14 cellular contexts compared by ENCODE assay signal in the genomic region with DNA sequence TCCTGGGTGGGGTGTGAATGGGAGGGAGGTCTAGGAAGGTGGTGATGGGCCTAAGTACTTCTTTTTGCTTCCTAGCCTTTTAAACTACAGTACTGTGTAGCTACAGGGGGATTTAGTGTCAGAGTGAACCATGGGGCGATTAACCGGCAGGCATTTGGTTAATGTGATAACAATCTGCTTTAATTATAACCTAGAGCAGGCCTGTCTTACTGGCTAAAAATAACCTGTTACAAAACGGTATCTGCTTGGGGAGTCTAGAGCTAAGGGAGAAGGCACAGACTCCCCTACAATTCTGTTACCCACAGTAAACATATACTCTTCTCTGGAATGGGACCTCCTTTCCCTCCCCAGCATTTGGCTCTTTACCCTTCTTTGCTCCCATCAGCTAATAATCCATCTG.
DNase-seq lines count a peak whose midpoint lies in the region; ATAC-seq and TF ChIP-seq lines count a peak whose summit lies in the region.
"Had no signal": no experiment of that assay in that cellular context is flagged by ENCODE, and none has a peak within 500 bp of the region (broad histone marks: within the 10 kb centered on the region; RNA-seq: fewer than 3 reads in every experiment).

No MANE protein-coding gene starts in this region.

- CTCF ChIA-PET in CD8-positive, alpha-beta T cell (lab: Charles Lee), result interaction anchor here (1.7 to 14.6 kb wide), 3 partner anchors 10 to 120 kb away, joined by 7 to 355 read pairs (median 15); no protein-coding TSS in a partner anchor

- H3K9ac ChIP-seq in rectal smooth muscle tissue (ENCODE audit: low read length), result no peak overlapping the region

- no peaks in the 10 kb centered on the region for H3K4me1 ChIP-seq in CD8-positive, alpha-beta T cell (ENCODE audit: insufficient read depth, low read length)
- peaks cover 13 to 67% (median 15%) of the 10 kb centered on the region in 3 donors for H3K4me1 ChIP-seq in esophagus squamous epithelium
- H3K4me1 ChIP-seq in rectal smooth muscle tissue (ENCODE audit: control insufficient read depth, insufficient read depth, low read length), result peaks cover 38% of the 10 kb centered on the region

- no peak for TF ChIP-seq CTCF in CD8-positive, alpha-beta T cell (IDR thresholded peaks at IDR 0.05)
- no peak for TF ChIP-seq CTCF in esophagus squamous epithelium (IDR thresholded peaks at IDR 0.05)

- H3K27ac ChIP-seq in CD8-positive, alpha-beta T cell (ENCODE audit: low read depth, low read length), result no peak overlapping the region
- H3K27ac ChIP-seq in esophagus squamous epithelium, result peak overlapping the region in 3 of 4 donors; percentile 14 to 74 (median 40)
- peak overlapping the region; percentile 24 for H3K27ac ChIP-seq in rectal smooth muscle tissue (ENCODE audit: low read depth, low read length)

- no peak for ATAC-seq in CD8-positive, alpha-beta T cell
- ATAC-seq in GM18867 (IDR thresholded peaks at IDR 0.05; ENCODE audit: unreplicated experiment) (no peak), HG02973 (IDR thresholded peaks at IDR 0.05; ENCODE audit: unreplicated experiment) (no peak), HG03095 (IDR thresholded peaks at IDR 0.05; ENCODE audit: unreplicated experiment) (no peak)

- intact Hi-C loops in CD8-positive, alpha-beta T cell (cut with DNase I, micrococcal nuclease), result no loop called here
- intact Hi-C loops in esophagus squamous epithelium (cut with DNase I), result no loop called here

- no peaks in the 10 kb centered on the region for H3K9me3 Mint-ChIP-seq in CD8-positive, alpha-beta T cell
- H3K9me3 Mint-ChIP-seq: stimulated activated naive CD8-positive, alpha-beta T cell treated with anti-CD3 and anti-CD28 coated beads, Interleukin-15, Interleukin-2, amounts not matched to agents 100 ng/mL and 50 ng/mL, for 24 hours had no signal

- no peaks in the 10 kb centered on the region for H3K27me3 Mint-ChIP-seq in CD8-positive, alpha-beta T cell (ENCODE audit: low read depth)
- H3K27me3 Mint-ChIP-seq: stimulated activated naive CD8-positive, alpha-beta T cell treated with anti-CD3 and anti-CD28 coated beads, Interleukin-15, Interleukin-2, amounts not matched to agents 100 ng/mL and 50 ng/mL, for 24 hours had no signal

- TF ChIP-seq POLR2A in esophagus squamous epithelium (IDR thresholded peaks at IDR 0.05), result no peak

- H3K27ac Mint-ChIP-seq in CD8-positive, alpha-beta T cell, result peak overlapping the region; percentile 66
- H3K27ac Mint-ChIP-seq: stimulated activated naive CD8-positive, alpha-beta T cell treated with anti-CD3 and anti-CD28 coated beads, Interleukin-15, Interleukin-2, amounts not matched to agents 100 ng/mL and 50 ng/mL, for 24 hours had no signal

- no peaks in the 10 kb centered on the region for H3K27me3 ChIP-seq in CD8-positive, alpha-beta T cell (ENCODE audit: insufficient read depth, low read length)
- H3K27me3 ChIP-seq in esophagus squamous epithelium, result no peaks in the 10 kb centered on the region
- H3K27me3 ChIP-seq in rectal smooth muscle tissue (ENCODE audit: control insufficient read depth, insufficient read depth, low read length), result no peaks in the 10 kb centered on the region

- H3K4me1 Mint-ChIP-seq in CD8-positive, alpha-beta T cell (ENCODE audit: low read depth), result peaks cover 16% of the 10 kb centered on the region

- H3K4me3 Mint-ChIP-seq in CD8-positive, alpha-beta T cell, result no peak overlapping the region
- H3K4me3 Mint-ChIP-seq: stimulated activated naive CD8-positive, alpha-beta T cell treated with anti-CD3 and anti-CD28 coated beads, Interleukin-15, Interleukin-2, amounts not matched to agents 100 ng/mL and 50 ng/mL, for 24 hours had no signal

- peaks cover 37% of the 10 kb centered on the region for H3K36me3 ChIP-seq in CD8-positive, alpha-beta T cell (ENCODE audit: insufficient read depth, low read length)
- peaks cover 12 to 94% (median 23%) of the 10 kb centered on the region in 3 donors for H3K36me3 ChIP-seq in esophagus squamous epithelium
- H3K36me3 ChIP-seq in rectal smooth muscle tissue (ENCODE audit: control insufficient read depth, insufficient read depth, low read length), result peaks cover 17% of the 10 kb centered on the region

- WGBS in esophagus squamous epithelium, 2 donors, result 68 to 80% methylated on average over 3 of the region's 3 CpGs

- no peak overlapping the region for H3K4me3 ChIP-seq in CD8-positive, alpha-beta T cell (ENCODE audit: low read depth, low read length)
- H3K4me3 ChIP-seq in esophagus squamous epithelium, result no peak overlapping the region
- no peak overlapping the region for H3K4me3 ChIP-seq in rectal smooth muscle tissue (ENCODE audit: low read length)

- no peak for DNase-seq in CD8-positive, alpha-beta T cell
- DNase-seq in NCI-H82 (lab: John Stamatoyannopoulos, UW), result peak; percentile 84
- no peak for DNase-seq in esophagus squamous epithelium (lab: John Stamatoyannopoulos, UW)
- no peak for DNase-seq in GM19238 (ENCODE audit: insufficient read length, low spot score)
- DNase-seq: activated CD4-positive, alpha-beta T cell treated with anti-CD3 and anti-CD28 coated beads for 1 hour; activated T-cell treated with anti-CD3 and anti-CD28 coated beads for 4 hours; cortex of kidney; MV-4-11; NCI-H2107 had no signal

- H3K36me3 Mint-ChIP-seq in CD8-positive, alpha-beta T cell, result peaks cover 77% of the 10 kb centered on the region

- POLR2A ChIA-PET in CD8-positive, alpha-beta T cell (lab: Charles Lee), result interaction anchor here (1.0 to 1.5 kb wide), 2 partner anchors 9 to 15 kb away, joined by 3 read pairs; no protein-coding TSS in a partner anchor

- H3K9me3 ChIP-seq in CD8-positive, alpha-beta T cell (ENCODE audit: low read length), result no peaks in the 10 kb centered on the region
- H3K9me3 ChIP-seq in esophagus squamous epithelium, result no peaks in the 10 kb centered on the region
